Comparison of ENCODE assay signal across 1 cellular context in the genomic region with DNA sequence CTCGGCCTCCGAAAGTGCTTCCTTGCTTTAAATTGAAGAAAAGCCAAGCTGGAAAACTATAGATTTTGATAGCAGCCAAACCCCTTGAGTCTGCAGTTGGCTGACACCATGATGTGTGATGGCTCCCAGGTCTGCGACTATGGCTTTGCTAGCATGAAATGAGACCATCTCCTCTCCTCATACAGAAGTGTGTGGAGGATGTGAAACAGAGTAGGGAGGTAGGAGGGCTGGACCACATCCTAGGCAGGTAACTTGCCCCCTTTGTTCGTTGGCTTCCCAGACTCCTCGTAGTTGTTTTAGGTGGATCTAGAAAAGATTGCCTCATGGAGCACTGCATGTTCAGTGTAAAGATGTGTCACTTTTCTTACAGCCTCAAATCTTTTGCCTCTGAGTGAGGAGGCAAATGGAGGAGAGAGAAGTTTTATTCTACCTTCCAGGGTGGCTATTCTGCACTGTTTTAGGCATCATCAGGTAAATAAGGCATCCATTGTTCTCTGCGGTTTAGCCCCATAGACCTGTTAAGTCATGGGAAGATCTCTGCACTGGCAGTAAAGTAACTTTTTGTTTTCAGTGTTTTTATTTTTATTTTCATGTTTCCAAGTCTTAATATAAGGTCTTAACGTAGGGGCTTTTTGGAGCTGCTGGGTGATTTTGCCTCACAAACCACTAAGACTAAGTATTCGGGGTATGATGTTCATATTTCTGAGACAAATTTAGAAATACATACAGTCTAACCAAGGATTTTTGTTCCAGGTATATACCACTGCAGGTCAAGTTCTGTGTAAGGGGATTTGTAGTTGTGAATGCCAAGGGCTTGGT.
TF ChIP-seq lines count a peak whose summit lies in the region.

No MANE protein-coding gene starts in this region.

TF ChIP-seq in GM12878, 131 proteins besides CTCF, POLR2A, EP300 and RAD21:
- TF ChIP-seq RUNX3 (IDR thresholded peaks at IDR 0.05; ENCODE audit: low read length) (peak; percentile 83), WRNIP1 (IDR thresholded peaks at IDR 0.05; ENCODE audit: borderline replicate concordance, low read depth, low read length) (no peak), JUNB (IDR thresholded peaks at IDR 0.05) (peak; percentile 3; the same call in 1 of the 2 replicates), ZBTB33 (IDR thresholded peaks at IDR 0.05) (no peak), EZH2 (IDR thresholded peaks at IDR 0.05; ENCODE audit: borderline replicate concordance, control insufficient read depth, low read depth, low read length) (no peak), SPI1 (IDR thresholded peaks at IDR 0.05; ENCODE audit: borderline replicate concordance, insufficient read depth, low read depth, low read length) (0 out of 2 replicates have a peak, but pooled peaks have one; percentile 17), CBFB (IDR thresholded peaks at IDR 0.05; ENCODE audit: low read depth) (peak; percentile 52; the same call in 1 of the 2 replicates), RELB (IDR thresholded peaks at IDR 0.05; ENCODE audit: low read depth) (peak; percentile 52), NFIC (IDR thresholded peaks at IDR 0.05; ENCODE audit: low read depth, low read length) (peak; percentile 72)
